Comparison of ENCODE assay signal across 15 cellular contexts in genomic region chr14:68969278-68969677, GRCh38. TPM values are rescaled to one million over a fixed set of nuclear protein-coding genes. Genes with fewer than 3 reads are reported as not detected.
DNase-seq lines count a peak whose midpoint lies in the region; ATAC-seq, FAIRE-seq and TF ChIP-seq lines count a peak whose summit lies in the region.
"Had no signal": no experiment of that assay in that cellular context is flagged by ENCODE, and none has a peak within 500 bp of the region (broad histone marks: within the 10 kb centered on the region; RNA-seq: fewer than 3 reads in every experiment).

No MANE protein-coding gene starts in this region.

- peaks cover 13% of the 10 kb centered on the region for H3F3A ChIP-seq in neural progenitor cell (ENCODE audit: low read depth)

- TF ChIP-seq CTCF in neural progenitor cell (IDR thresholded peaks at IDR 0.05) (no peak), uterus (IDR thresholded peaks at IDR 0.05) (no peak), kidney (IDR thresholded peaks at IDR 0.05; ENCODE audit: borderline replicate concordance, extremely low read depth, insufficient read depth) (no peak)

- H3K4me1 ChIP-seq in neural progenitor cell: peaks cover 14% of the 10 kb centered on the region
- H3K4me1 ChIP-seq in uterus: peaks cover 46% of the 10 kb centered on the region in 2 donors
- peaks cover 6 to 17% of the 10 kb centered on the region in 2 donors for H3K4me1 ChIP-seq in neuronal stem cell (ENCODE audit: control insufficient read depth in 2 of 2, insufficient read depth in 1 of 2, low read depth in 1 of 2, low read length in 2 of 2)
- peaks cover 13 to 42% of the 10 kb centered on the region in 2 donors for H3K4me1 ChIP-seq in kidney (ENCODE audit: control insufficient read depth in 1 of 2, insufficient read depth in 1 of 2, low read depth in 1 of 2, low read length in 2 of 2)

- H3K4me2 ChIP-seq in neural progenitor cell (no peak overlapping the region), neuronal stem cell (ENCODE audit: insufficient read depth, low read length, poor library complexity, severe bottlenecking) (no peak overlapping the region)

- peaks cover 81% of the 10 kb centered on the region for H3K4me1 Mint-ChIP-seq in dendritic cell treated with granulocyte-macrophage colony-stimulating factor and Interleukin-4, amounts not matched to agents 40 ng/mL and 50 ng/mL, for 4 days (ENCODE audit: low read depth)
- H3K4me1 Mint-ChIP-seq in neural progenitor cell: peaks cover 47% of the 10 kb centered on the region
- H3K4me1 Mint-ChIP-seq: memory B cell; stimulated activated memory B cell treated with anti-CD40 and anti-IgM and Interleukin-4, amounts not matched to agents 10 μg/mL and 1 μg/mL and 100 μg/mL, for 72 hours had no signal

- H3K36me3 ChIP-seq in neural progenitor cell (no peaks in the 10 kb centered on the region), uterus (no peaks in the 10 kb centered on the region), neuronal stem cell (replicated peaks in 1 of 2; ENCODE audit: control insufficient read depth in 2 of 2, insufficient read depth in 2 of 2, low read length in 2 of 2) (peaks cover 11 to 45% of the 10 kb centered on the region in 2 donors), kidney (ENCODE audit: control insufficient read depth in 1 of 2, insufficient read depth in 2 of 2, low read length in 2 of 2) (no peaks in the 10 kb centered on the region), MG63 (peaks cover 39% of the 10 kb centered on the region)

- H2AK5ac ChIP-seq in neuronal stem cell (ENCODE audit: low read depth, low read length): no peak overlapping the region

- no peak overlapping the region for H3K4me3 Mint-ChIP-seq in dendritic cell treated with granulocyte-macrophage colony-stimulating factor and Interleukin-4, amounts not matched to agents 40 ng/mL and 50 ng/mL, for 4 days
- H3K4me3 Mint-ChIP-seq in neural progenitor cell: no peak overlapping the region
- H3K4me3 Mint-ChIP-seq: memory B cell; stimulated activated memory B cell treated with anti-CD40 and anti-IgM and Interleukin-4, amounts not matched to agents 10 μg/mL and 1 μg/mL and 100 μg/mL, for 72 hours had no signal

- DNase-seq in Right ventricle myocardium inferior (ENCODE audit: missing footprints): no peak
- DNase-seq in Right ventricle myocardium superior: no peak
- DNase-seq in neural progenitor cell (ENCODE audit: low spot score): no peak
- no peak for DNase-seq in uterus
- no peak for DNase-seq in neuronal stem cell (ENCODE audit: low spot score)
- DNase-seq in kidney: no peak
- DNase-seq in MG63: no peak
- DNase-seq: brain microvascular endothelial cell, NCI-H526 had no signal

- no peak overlapping the region for H2BK5ac ChIP-seq in neuronal stem cell (ENCODE audit: low read length)

- H3K9ac ChIP-seq in neural progenitor cell (no peak overlapping the region), neuronal stem cell (ENCODE audit: low read depth, low read length, poor library complexity) (no peak overlapping the region), kidney (ENCODE audit: low read length in 2 of 2) (no peak overlapping the region)

- peaks cover 100% of the 10 kb centered on the region for H3K79me2 ChIP-seq in neural progenitor cell (ENCODE audit: low read depth)

- H3K4me3 ChIP-seq in neural progenitor cell: no peak overlapping the region
- no peak overlapping the region for H3K4me3 ChIP-seq in uterus
- H3K4me3 ChIP-seq in neuronal stem cell (ENCODE audit: low read length in 2 of 2): no peak overlapping the region
- no peak overlapping the region for H3K4me3 ChIP-seq in kidney (ENCODE audit: low read length in 2 of 2)
- H3K4me3 ChIP-seq in MG63: no peak overlapping the region
- H3K4me3 ChIP-seq: SJSA1 had no signal

- H4K20me1 ChIP-seq in neural progenitor cell (ENCODE audit: low read depth): peaks cover 98% of the 10 kb centered on the region

- H3K36me3 Mint-ChIP-seq in dendritic cell treated with granulocyte-macrophage colony-stimulating factor and Interleukin-4, amounts not matched to agents 40 ng/mL and 50 ng/mL, for 4 days (ENCODE audit: low read depth): peaks cover 58% of the 10 kb centered on the region
- peaks cover 17% of the 10 kb centered on the region for H3K36me3 Mint-ChIP-seq in neural progenitor cell
- H3K36me3 Mint-ChIP-seq: memory B cell; stimulated activated memory B cell treated with anti-CD40 and anti-IgM and Interleukin-4, amounts not matched to agents 10 μg/mL and 1 μg/mL and 100 μg/mL, for 72 hours had no signal

- FAIRE-seq in kidney (lab: Jason Lieb, UNC): no peak
- FAIRE-seq: G401.6, H54 had no signal

- H4K8ac ChIP-seq in neuronal stem cell (ENCODE audit: low read depth, low read length): no peak overlapping the region

- no peak overlapping the region for H2BK15ac ChIP-seq in neuronal stem cell (ENCODE audit: low read length)

- no peak overlapping the region for H4K91ac ChIP-seq in neuronal stem cell (ENCODE audit: low read depth, low read length, poor library complexity)

- H2BK12ac ChIP-seq in neuronal stem cell (ENCODE audit: low read length): no peak overlapping the region

- H3K27me3 Mint-ChIP-seq in dendritic cell treated with granulocyte-macrophage colony-stimulating factor and Interleukin-4, amounts not matched to agents 40 ng/mL and 50 ng/mL, for 4 days: no peaks in the 10 kb centered on the region
- H3K27me3 Mint-ChIP-seq in neural progenitor cell (ENCODE audit: insufficient read depth, low read depth): peaks cover 10% of the 10 kb centered on the region

- no peak overlapping the region for H3K23ac ChIP-seq in neuronal stem cell (ENCODE audit: low read depth, low read length, poor library complexity)

- peak overlapping the region; percentile 52 for H3K27ac Mint-ChIP-seq in dendritic cell treated with granulocyte-macrophage colony-stimulating factor and Interleukin-4, amounts not matched to agents 40 ng/mL and 50 ng/mL, for 4 days
- peak overlapping the region; percentile 95 for H3K27ac Mint-ChIP-seq in neural progenitor cell
- H3K27ac Mint-ChIP-seq: memory B cell; stimulated activated memory B cell treated with anti-CD40 and anti-IgM and Interleukin-4, amounts not matched to agents 10 μg/mL and 1 μg/mL and 100 μg/mL, for 72 hours had no signal

- no CpG with 5 or more reads among the region's 8 CpGs for WGBS in neuronal stem cell (ENCODE audit: extremely low coverage in 2 of 2, insufficient read length in 2 of 2, insufficient replicate concordance in 1 of 2), 2 donors

- no peak overlapping the region for H3K4ac ChIP-seq in neuronal stem cell (ENCODE audit: low read length)

- no peak overlapping the region for H3K18ac ChIP-seq in neuronal stem cell (ENCODE audit: low read length)

- no peak overlapping the region for H2BK120ac ChIP-seq in neuronal stem cell (ENCODE audit: low read depth, low read length)

- no peak overlapping the region for H2AFZ ChIP-seq in neural progenitor cell (replicated peaks)
- no peak overlapping the region for H2AFZ ChIP-seq in neuronal stem cell (ENCODE audit: low read length)

- intact Hi-C loops in Right ventricle myocardium inferior (cut with DNase I) (no loop called here), Right ventricle myocardium superior (cut with DNase I) (no loop called here), uterus (cut with DNase I; ENCODE audit: low total_unique reads) (loop anchor here (10.0 kb wide), 1 partner anchor 54 kb away; no protein-coding TSS in a partner anchor), kidney (cut with DNase I) (no loop called here)
- intact Hi-C loops in dendritic cell treated with granulocyte-macrophage colony-stimulating factor and Interleukin-4, amounts not matched to agents 40 ng/mL and 50 ng/mL, for 4 days (cut with micrococcal nuclease): no loop called here

- H3K9me3 Mint-ChIP-seq in dendritic cell treated with granulocyte-macrophage colony-stimulating factor and Interleukin-4, amounts not matched to agents 40 ng/mL and 50 ng/mL, for 4 days: peaks cover 11% of the 10 kb centered on the region
- H3K9me3 Mint-ChIP-seq in neural progenitor cell: no peaks in the 10 kb centered on the region
- H3K9me3 Mint-ChIP-seq: memory B cell; stimulated activated memory B cell treated with anti-CD40 and anti-IgM and Interleukin-4, amounts not matched to agents 10 μg/mL and 1 μg/mL and 100 μg/mL, for 72 hours had no signal

- H3K27me3 ChIP-seq in neural progenitor cell: no peaks in the 10 kb centered on the region
- H3K27me3 ChIP-seq in uterus: no peaks in the 10 kb centered on the region
- no peaks in the 10 kb centered on the region for H3K27me3 ChIP-seq in neuronal stem cell (ENCODE audit: control insufficient read depth in 3 of 3, insufficient read depth in 3 of 3, low read depth in 1 of 3, low read length in 3 of 3)
- no peaks in the 10 kb centered on the region for H3K27me3 ChIP-seq in MG63
- H3K27me3 ChIP-seq: brain microvascular endothelial cell, SJSA1 had no signal

- peak; percentile 20 for ATAC-seq in Right ventricle myocardium inferior
- no peak for ATAC-seq in Right ventricle myocardium superior (ENCODE audit: poor library complexity)
- ATAC-seq: stimulated activated memory B cell treated with anti-CD40 and anti-IgM and Interleukin-4, amounts not matched to agents 10 μg/mL and 1 μg/mL and 100 μg/mL, for 72 hours had no signal

- H3K27ac ChIP-seq in neural progenitor cell (no peak overlapping the region), uterus (peak overlapping the region; percentile 78 to 97), neuronal stem cell (replicated peaks; ENCODE audit: low read length) (no peak overlapping the region), kidney (ENCODE audit: low read depth in 2 of 2, low read length in 2 of 2) (no peak overlapping the region)
- H3K27ac ChIP-seq: brain microvascular endothelial cell, SJSA1 had no signal

- H3K14ac ChIP-seq in neuronal stem cell (ENCODE audit: low read length): no peak overlapping the region

- H3K79me1 ChIP-seq in neuronal stem cell (ENCODE audit: low read depth, low read length): peaks cover 11% of the 10 kb centered on the region

- TF ChIP-seq POLR2A in uterus (IDR thresholded peaks at IDR 0.05): no peak

- no peaks in the 10 kb centered on the region for H3K9me3 ChIP-seq in neural progenitor cell (ENCODE audit: low read depth)
- no peaks in the 10 kb centered on the region for H3K9me3 ChIP-seq in uterus
- H3K9me3 ChIP-seq in neuronal stem cell (replicated peaks in 1 of 2; ENCODE audit: control insufficient read depth in 2 of 2, insufficient read depth in 1 of 2, low read depth in 1 of 2, low read length in 2 of 2): peaks cover 0 to 3% of the 10 kb centered on the region in 2 donors
- H3K9me3 ChIP-seq in kidney (ENCODE audit: control insufficient read depth in 1 of 2, low read length in 2 of 2): no peaks in the 10 kb centered on the region
- H3K9me3 ChIP-seq in MG63: no peaks in the 10 kb centered on the region
- H3K9me3 ChIP-seq: SJSA1 had no signal

RNA-seq across cellular contexts. Expression of gene ACTN1, which starts 9.8 kb away (rescaled TPM):
- 136 TPM for total RNA-seq in Right ventricle myocardium inferior
- total RNA-seq in Right ventricle myocardium superior: 92.5 TPM
- 70.7 and 97.7 TPM in 2 replicates for total RNA-seq in neural progenitor cell (ENCODE audit: low replicate concordance)
- total RNA-seq in uterus: 100 to 1,000 TPM; 147 to 538 (median 343) TPM
- polyA plus RNA-seq in neuronal stem cell (2013, experiment 1 of 2): 88.8 TPM
- polyA plus RNA-seq in neuronal stem cell (2013, experiment 2 of 2): 87.0 TPM
- 184 TPM for total RNA-seq in kidney
- 20.1 TPM for polyA plus RNA-seq in kidney (ENCODE audit: insufficient read depth, low read depth, low replicate concordance)
- total RNA-seq in MG63 (2014; rRNA removed; shearing (Covaris generic); ENCODE audit: low replicate concordance): 61.9 and 80.5 TPM in 2 replicates

Comparison
In these comparisons a context has a peak if more than half of its experiments do, and no peak if none do; other contexts are left out.
1. H3K27ac ChIP-seq: peak in uterus (2 of 2); none in neural progenitor cell (single experiment), neuronal stem cell (single experiment) and kidney (0 of 2).